24 cellular contexts compared by ENCODE assay signal in the genomic region with DNA sequence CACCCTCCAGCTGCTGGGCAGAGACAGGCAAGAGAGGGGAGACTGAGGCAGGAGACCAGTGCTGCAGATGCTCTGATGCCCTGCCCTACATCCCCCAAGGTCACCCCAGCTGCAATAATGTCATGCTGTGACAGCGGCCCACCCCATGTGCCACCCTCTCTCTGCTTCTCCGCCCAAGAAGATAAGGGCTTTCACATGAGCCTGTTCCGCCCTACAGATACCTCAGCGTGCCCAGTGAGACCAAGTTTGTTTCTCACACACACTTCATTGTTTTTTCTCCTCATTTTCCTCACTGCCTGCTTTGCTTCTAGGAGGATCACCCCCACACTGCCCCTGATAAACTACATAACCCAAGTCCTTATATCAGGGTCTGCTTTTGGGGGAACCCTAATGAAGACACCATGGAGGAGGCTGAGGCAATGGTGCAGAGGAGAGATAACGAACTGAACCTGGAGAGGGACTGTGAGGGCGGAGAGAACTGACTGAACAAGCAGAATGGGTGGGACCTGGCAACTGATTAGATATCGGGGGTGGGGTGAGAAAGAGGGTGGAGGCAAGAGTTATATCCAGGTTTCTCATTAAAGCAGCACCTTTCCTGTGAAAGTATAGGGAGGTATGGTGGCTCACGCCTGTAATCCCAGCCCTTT. TPM values are rescaled to one million over a fixed set of nuclear protein-coding genes. Genes with fewer than 3 reads are reported as not detected.
A peak's percentile ranks its signal among the peaks of the same experiment; 100 is the strongest.
DNase-seq lines count a peak whose midpoint lies in the region; ATAC-seq, FAIRE-seq and TF ChIP-seq lines count a peak whose summit lies in the region.
"Had no signal": no experiment of that assay in that cellular context is flagged by ENCODE, and none has a peak within 500 bp of the region (broad histone marks: within the 10 kb centered on the region; RNA-seq: fewer than 3 reads in every experiment).

No MANE protein-coding gene starts in this region.

- H3K4me1 ChIP-seq in A549 (peaks cover 33% of the 10 kb centered on the region), Peyer's patch (peaks cover 0 to 23% (median 0%) of the 10 kb centered on the region in 4 donors), mucosa of rectum (ENCODE audit: control insufficient read depth in 2 of 2, insufficient read depth in 2 of 2, low read length in 2 of 2) (peaks cover 7 to 18% of the 10 kb centered on the region in 2 donors)
- H3K4me1 ChIP-seq: adrenal gland, SJSA1 had no signal

- DNase-seq in A549 (ENCODE audit: low read depth in 1 of 2, low spot score in 1 of 2): no peak
- peak in 1 of 3 donors; percentile 82 for DNase-seq in Peyer's patch
- peak; percentile 94 to 99 for DNase-seq in erythroblast (lab: John Stamatoyannopoulos, UW)
- no peak for DNase-seq in activated CD4-positive, alpha-beta memory T cell treated with anti-CD3 and anti-CD28 coated beads for 36 hours
- no peak for DNase-seq in GF-D8 (lab: John Stamatoyannopoulos, UW)
- DNase-seq in GM19240 (ENCODE audit: insufficient read length, low spot score): no peak
- DNase-seq: activated gamma-delta T cell treated with Interleukin-2 at 50 U/mL for 16 hours; adrenal gland; KG1; left cardiac atrium; NCI-H187; NCI-H82; PC-3; stimulated activated CD4-positive, alpha-beta T cell treated with anti-CD3 and anti-CD28 coated beads, Interleukin-12 subunit alpha, Interleukin-12 subunit beta, amount 100 ng/mL, for 4 hours; WERI-Rb-1 had no signal

- intact Hi-C loops in activated CD4-positive, alpha-beta memory T cell treated with anti-CD3 and anti-CD28 coated beads for 36 hours (cut with micrococcal nuclease): no loop called here

- no peak for FAIRE-seq in A549 (lab: Jason Lieb, UNC)
- FAIRE-seq: A204.1, urothelium cell line had no signal

- CTCF ChIA-PET in A549 (lab: Yijun Ruan, JAX): interaction anchor here (0.8 to 5.0 kb wide), 4 partner anchors 11 to 54 kb away, joined by 3 to 54 read pairs (median 4); no protein-coding TSS in a partner anchor
- CTCF ChIA-PET in activated CD4-positive, alpha-beta memory T cell treated with anti-CD3 and anti-CD28 coated beads for 36 hours (lab: Charles Lee): interaction anchor here (1.2 kb wide), 1 partner anchor 24 kb away, joined by 4 read pairs; no protein-coding TSS in a partner anchor

- no peak; a peak in 1 of 6 replicates for ATAC-seq in A549
- ATAC-seq in HG03460 (IDR thresholded peaks at IDR 0.05; ENCODE audit: unreplicated experiment): no peak
- ATAC-seq: PC-3 had no signal

- peak overlapping the region; percentile 24 to 50 for H3K9ac ChIP-seq in mucosa of rectum (ENCODE audit: low read depth in 1 of 2, low read length in 2 of 2)

- TF ChIP-seq POLR2A in A549 (IDR thresholded peaks at IDR 0.05; ENCODE audit: low read length) (no peak), Peyer's patch (IDR thresholded peaks at IDR 0.05) (peak in 1 of 2 donors; percentile 45), erythroblast (IDR thresholded peaks at IDR 0.05; ENCODE audit: low read length) (peak; percentile 86)

- no peaks in the 10 kb centered on the region for H3K36me3 ChIP-seq in Peyer's patch
- H3K36me3 ChIP-seq in mucosa of rectum (ENCODE audit: control insufficient read depth in 2 of 2, insufficient read depth in 2 of 2, low read length in 2 of 2): no peaks in the 10 kb centered on the region
- H3K36me3 ChIP-seq: adrenal gland, gastroesophageal sphincter, neutrophil, SJSA1, WERI-Rb-1 had no signal

- peaks cover 4% of the 10 kb centered on the region for H3K27me3 Mint-ChIP-seq in activated CD4-positive, alpha-beta memory T cell treated with anti-CD3 and anti-CD28 coated beads for 36 hours

- H3K27ac ChIP-seq in A549: peak overlapping the region; percentile 43 to 73; a peak in 5 of 6 replicates
- H3K27ac ChIP-seq in Peyer's patch: peak overlapping the region in 3 of 4 donors; percentile 42 to 80 (median 75)
- peak overlapping the region; percentile 80 to 85 for H3K27ac ChIP-seq in mucosa of rectum (ENCODE audit: low read depth in 2 of 2, low read length in 2 of 2)
- H3K27ac ChIP-seq: adrenal gland, gastroesophageal sphincter, neutrophil, SJSA1, WERI-Rb-1 had no signal

- no peak overlapping the region for H3K4me3 ChIP-seq in A549
- H3K4me3 ChIP-seq in Peyer's patch: no peak overlapping the region
- peak overlapping the region in 1 of 2 donors; percentile 31 for H3K4me3 ChIP-seq in mucosa of rectum (ENCODE audit: low read length in 2 of 2)
- H3K4me3 ChIP-seq: adrenal gland, gastroesophageal sphincter, SJSA1 had no signal

- no peaks in the 10 kb centered on the region for H3K9me3 Mint-ChIP-seq in activated CD4-positive, alpha-beta memory T cell treated with anti-CD3 and anti-CD28 coated beads for 36 hours
- H3K9me3 Mint-ChIP-seq: T-helper 1 cell treated with Interleukin-12 subunit alpha and Interleukin-12 subunit beta and Interleukin-4 antibody, amounts not matched to agents 30 μg/mL and 1 μg/mL, for 36 hours had no signal

- TF ChIP-seq RAD21 in A549 (conservative IDR thresholded peaks at IDR 0.05 in 1 of 2, IDR thresholded peaks at IDR 0.05 in 1 of 2): no peak

- 86% methylated on average over 8 of the region's 8 CpGs for WGBS in A549 (ENCODE audit: missing lambda C conversion rate)

- no peaks in the 10 kb centered on the region for H3K36me3 Mint-ChIP-seq in activated CD4-positive, alpha-beta memory T cell treated with anti-CD3 and anti-CD28 coated beads for 36 hours

- TF ChIP-seq CTCF in A549 (IDR thresholded peaks at IDR 0.05) (no peak), Peyer's patch (IDR thresholded peaks at IDR 0.05) (peak in 2 of 6 experiments; percentile 5 to 23)

- no peak for TF ChIP-seq EP300 in A549 (IDR thresholded peaks at IDR 0.05)

- H3K4me2 ChIP-seq in A549: no peak overlapping the region; the same call in 2 of the 3 replicates

- POLR2A ChIA-PET in A549 (lab: Yijun Ruan, JAX): no interaction called here
- POLR2A ChIA-PET in activated CD4-positive, alpha-beta memory T cell treated with anti-CD3 and anti-CD28 coated beads for 36 hours (lab: Charles Lee): no interaction called here

- H3K27me3 ChIP-seq in Peyer's patch (no peaks in the 10 kb centered on the region), mucosa of rectum (ENCODE audit: control insufficient read depth in 2 of 2, insufficient read depth in 2 of 2, low read length in 2 of 2) (no peaks in the 10 kb centered on the region)
- H3K27me3 ChIP-seq: adrenal gland, gastroesophageal sphincter, SJSA1 had no signal

- no peak overlapping the region for H3K27ac Mint-ChIP-seq in activated CD4-positive, alpha-beta memory T cell treated with anti-CD3 and anti-CD28 coated beads for 36 hours
- H3K27ac Mint-ChIP-seq: T-helper 1 cell treated with Interleukin-12 subunit alpha and Interleukin-12 subunit beta and Interleukin-4 antibody, amounts not matched to agents 30 μg/mL and 1 μg/mL, for 36 hours had no signal

- H3K4me1 Mint-ChIP-seq in activated CD4-positive, alpha-beta memory T cell treated with anti-CD3 and anti-CD28 coated beads for 36 hours (ENCODE audit: low read depth): no peaks in the 10 kb centered on the region

- H3K4me3 Mint-ChIP-seq in activated CD4-positive, alpha-beta memory T cell treated with anti-CD3 and anti-CD28 coated beads for 36 hours: no peak overlapping the region
- H3K4me3 Mint-ChIP-seq: T-helper 1 cell treated with Interleukin-12 subunit alpha and Interleukin-12 subunit beta and Interleukin-4 antibody, amounts not matched to agents 30 μg/mL and 1 μg/mL, for 36 hours had no signal

- H3K9me3 ChIP-seq in A549 (no peaks in the 10 kb centered on the region), Peyer's patch (no peaks in the 10 kb centered on the region), mucosa of rectum (ENCODE audit: control insufficient read depth in 2 of 2, low read length in 2 of 2) (no peaks in the 10 kb centered on the region)
- H3K9me3 ChIP-seq: adrenal gland, gastroesophageal sphincter, neutrophil, SJSA1 had no signal

TF ChIP-seq in A549, 52 proteins besides CTCF, POLR2A, EP300 and RAD21 (continues in another document):
- no peak for TF ChIP-seq GATA3 (IDR thresholded peaks at IDR 0.05; ENCODE audit: borderline replicate concordance)
- TF ChIP-seq, protein P1, sequence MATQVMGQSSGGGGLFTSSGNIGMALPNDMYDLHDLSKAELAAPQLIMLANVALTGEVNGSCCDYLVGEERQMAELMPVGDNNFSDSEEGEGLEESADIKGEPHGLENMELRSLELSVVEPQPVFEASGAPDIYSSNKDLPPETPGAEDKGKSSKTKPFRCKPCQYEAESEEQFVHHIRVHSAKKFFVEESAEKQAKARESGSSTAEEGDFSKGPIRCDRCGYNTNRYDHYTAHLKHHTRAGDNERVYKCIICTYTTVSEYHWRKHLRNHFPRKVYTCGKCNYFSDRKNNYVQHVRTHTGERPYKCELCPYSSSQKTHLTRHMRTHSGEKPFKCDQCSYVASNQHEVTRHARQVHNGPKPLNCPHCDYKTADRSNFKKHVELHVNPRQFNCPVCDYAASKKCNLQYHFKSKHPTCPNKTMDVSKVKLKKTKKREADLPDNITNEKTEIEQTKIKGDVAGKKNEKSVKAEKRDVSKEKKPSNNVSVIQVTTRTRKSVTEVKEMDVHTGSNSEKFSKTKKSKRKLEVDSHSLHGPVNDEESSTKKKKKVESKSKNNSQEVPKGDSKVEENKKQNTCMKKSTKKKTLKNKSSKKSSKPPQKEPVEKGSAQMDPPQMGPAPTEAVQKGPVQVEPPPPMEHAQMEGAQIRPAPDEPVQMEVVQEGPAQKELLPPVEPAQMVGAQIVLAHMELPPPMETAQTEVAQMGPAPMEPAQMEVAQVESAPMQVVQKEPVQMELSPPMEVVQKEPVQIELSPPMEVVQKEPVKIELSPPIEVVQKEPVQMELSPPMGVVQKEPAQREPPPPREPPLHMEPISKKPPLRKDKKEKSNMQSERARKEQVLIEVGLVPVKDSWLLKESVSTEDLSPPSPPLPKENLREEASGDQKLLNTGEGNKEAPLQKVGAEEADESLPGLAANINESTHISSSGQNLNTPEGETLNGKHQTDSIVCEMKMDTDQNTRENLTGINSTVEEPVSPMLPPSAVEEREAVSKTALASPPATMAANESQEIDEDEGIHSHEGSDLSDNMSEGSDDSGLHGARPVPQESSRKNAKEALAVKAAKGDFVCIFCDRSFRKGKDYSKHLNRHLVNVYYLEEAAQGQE (IDR thresholded peaks at IDR 0.05): no peak
- TF ChIP-seq PHF8 (IDR thresholded peaks at IDR 0.05; ENCODE audit: borderline replicate concordance, low read depth): no peak
- TF ChIP-seq KDM5A (IDR thresholded peaks at IDR 0.05): no peak
- TF ChIP-seq MYC (IDR thresholded peaks at IDR 0.05; ENCODE audit: borderline replicate concordance, low read length): no peak
- no peak for TF ChIP-seq RARB (CRISPR knock-in tag; IDR thresholded peaks at IDR 0.05)
- no peak for TF ChIP-seq KDM1A (IDR thresholded peaks at IDR 0.05; ENCODE audit: low read depth)
- no peak for TF ChIP-seq JUN (IDR thresholded peaks at IDR 0.05)

RNA-seq across cellular contexts. Expression of gene TSKU, which starts 37.5 kb away (rescaled TPM):
- 164 and 188 TPM in 2 replicates for polyA plus RNA-seq in A549 (2011; rRNA removed)
- polyA plus RNA-seq in A549 (2012; cell fraction: cytosol; rRNA removed): 177 and 263 TPM in 2 replicates
- 271 and 323 TPM in 2 replicates for polyA plus RNA-seq in A549 (2012; cell fraction: nucleus; rRNA removed)
- 145 to 171 TPM (median 164 TPM) in 3 replicates for polyA plus RNA-seq in A549 (2017; fragmentation: RNase III; extraction: RNeasy Plus Mini Kit Qiagen cat#74134 plus additional on column Dnase treatment)
- 186 and 192 TPM in 2 replicates for polyA minus RNA-seq in A549 (2011; rRNA and poly(A)+ RNA removed)
- 100 to 1,000 TPM in 2 of 4 donors, 10 to 100 TPM in 2; 27.2 to 152 (median 87.2) TPM for total RNA-seq in Peyer's patch
- total RNA-seq in activated CD4-positive, alpha-beta memory T cell treated with anti-CD3 and anti-CD28 coated beads for 36 hours: 1 to 10 TPM; 3.8 to 3.9 TPM
- total RNA-seq: mononuclear cell had no signal

Comparison
In these comparisons a context has a peak if more than half of its experiments do, and no peak if none do; other contexts are left out.
1. DNase-seq: peak in erythroblast (2 of 2); none in A549 (0 of 2), activated CD4-positive, alpha-beta memory T cell treated with anti-CD3 and anti-CD28 coated beads for 36 hours (single experiment), GF-D8 (single experiment) and GM19240 (single experiment).
2. RNA of gene TSKU, which starts 37.5 kb away (total RNA-seq): 27.2 to 152 TPM in Peyer's patch; 3.8 to 3.9 TPM in activated CD4-positive, alpha-beta memory T cell treated with anti-CD3 and anti-CD28 coated beads for 36 hours; every median in the first group is over 4 times any median in the second.
3. Peak in every context shown above with its lines, with median percentiles within 50 percentile points of each other: H3K27ac ChIP-seq.